In genomic region chr16:56608876-56609462, GRCh38 we compare ENCODE assay signal across 8 cellular contexts. TPM values are rescaled to one million over a fixed set of nuclear protein-coding genes. Genes with fewer than 3 reads are reported as not detected.
DNase-seq lines count a peak whose midpoint lies in the region; TF ChIP-seq lines count a peak whose summit lies in the region.

No MANE protein-coding gene starts in this region.

- H3K4me2 ChIP-seq in osteoblast (ENCODE audit: insufficient read depth, low read length) = peak overlapping the region; percentile 83

- TF ChIP-seq CTCF in osteoblast (IDR thresholded peaks at IDR 0.05; ENCODE audit: extremely low read depth, low read depth, low read length) = no peak

- H2AFZ ChIP-seq in osteoblast (ENCODE audit: low read length) = peak overlapping the region; percentile 45

- no peaks in the 10 kb centered on the region for H4K20me1 ChIP-seq in osteoblast (ENCODE audit: insufficient read depth, low read length)

- WGBS in esophagus, 2 donors = 0% methylated on average over 21 of the region's 21 CpGs

- peak overlapping the region; percentile 89 for H3K27ac ChIP-seq in SJCRH30
- peak overlapping the region; percentile 77 to 79 for H3K27ac ChIP-seq in esophagus (ENCODE audit: low read depth in 2 of 2, low read length in 1 of 2)
- H3K27ac ChIP-seq in osteoblast (ENCODE audit: low read depth, low read length) = peak overlapping the region; percentile 98

- peaks cover 34% of the 10 kb centered on the region for H3K4me1 ChIP-seq in SJCRH30
- peaks cover 0 to 28% of the 10 kb centered on the region in 2 donors for H3K4me1 ChIP-seq in esophagus (ENCODE audit: control insufficient read depth in 2 of 2, insufficient read depth in 2 of 2, low read length in 1 of 2)
- peaks cover 70% of the 10 kb centered on the region for H3K4me1 ChIP-seq in osteoblast (ENCODE audit: insufficient read depth, low read length)

- H3K9me3 ChIP-seq in SJCRH30 (replicated peaks) (no peaks in the 10 kb centered on the region), esophagus (ENCODE audit: control insufficient read depth in 2 of 2, insufficient read depth in 1 of 2, low read depth in 1 of 2, low read length in 1 of 2) (no peaks in the 10 kb centered on the region), osteoblast (ENCODE audit: low read depth, low read length) (no peaks in the 10 kb centered on the region)

- no peaks in the 10 kb centered on the region for H3K79me2 ChIP-seq in osteoblast (ENCODE audit: insufficient read depth, low read length)

- H3K36me3 ChIP-seq in SJCRH30 (no peaks in the 10 kb centered on the region), esophagus (ENCODE audit: control insufficient read depth in 2 of 2, insufficient read depth in 2 of 2, low read length in 1 of 2) (no peaks in the 10 kb centered on the region), osteoblast (ENCODE audit: insufficient read depth, low read length) (no peaks in the 10 kb centered on the region)

- DNase-seq in NCI-H2171 treated with DMSO at 0.1 percent for 48 hours (lab: John Stamatoyannopoulos, UW) (peak; percentile 64), NCI-H2171 (lab: John Stamatoyannopoulos, UW) (no peak), SJCRH30 (peak; percentile 37 to 51), osteoblast (ENCODE audit: insufficient read length, low spot score, missing footprints) (no peak), NCI-H1092 treated with DMSO at 0.1 percent for 48 hours (lab: John Stamatoyannopoulos, UW) (no peak), OCI-M2 (lab: John Stamatoyannopoulos, UW; ENCODE audit: unreplicated experiment) (no peak)
- DNase-seq in central memory CD4-positive, alpha-beta T cell = no peak

- H3K27me3 ChIP-seq in SJCRH30 = no peaks in the 10 kb centered on the region
- H3K27me3 ChIP-seq in esophagus (ENCODE audit: control insufficient read depth in 1 of 2, insufficient read depth in 2 of 2, low read length in 2 of 2) = no peaks in the 10 kb centered on the region
- no peaks in the 10 kb centered on the region for H3K27me3 ChIP-seq in osteoblast (ENCODE audit: insufficient read depth, low read length)

- H3K4me3 ChIP-seq in SJCRH30 (peak overlapping the region; percentile 67), esophagus (ENCODE audit: low read depth in 1 of 2, low read length in 2 of 2) (peak overlapping the region; percentile 51 to 56), osteoblast (ENCODE audit: insufficient read depth, low read length) (peak overlapping the region; percentile 79)

RNA-seq across cellular contexts. Expression of gene MT2A, which starts 0.6 kb away (rescaled TPM):
- 144 and 163 TPM in 2 replicates for total RNA-seq in SJCRH30 (2014; rRNA removed; shearing (Covaris generic))
- 100 to 1,000 TPM; 264 to 473 TPM for polyA plus RNA-seq in esophagus
- 33.7 and 43.9 TPM in 2 replicates for total RNA-seq in osteoblast

RNA-seq across cellular contexts. Expression of gene MT1E, which starts 16.6 kb away (rescaled TPM):
- total RNA-seq in SJCRH30 (2014; rRNA removed; shearing (Covaris generic)) = not detected in 2 replicates
- 100 to 1,000 TPM; 232 to 268 TPM for polyA plus RNA-seq in esophagus
- 105 and 119 TPM in 2 replicates for total RNA-seq in osteoblast

RNA-seq across cellular contexts. Expression of gene MT3, which starts 19.6 kb away (rescaled TPM):
- not detected in 2 replicates for total RNA-seq in SJCRH30 (2014; rRNA removed; shearing (Covaris generic))
- under 1 TPM; 0.67 to 0.96 TPM for polyA plus RNA-seq in esophagus
- total RNA-seq in osteoblast = not detected in 2 replicates

RNA-seq across cellular contexts. Expression of gene MT1M, which starts 23.5 kb away (rescaled TPM):
- not detected in 2 replicates for total RNA-seq in SJCRH30 (2014; rRNA removed; shearing (Covaris generic))
- polyA plus RNA-seq in esophagus = 1 to 10 TPM; 4.0 to 9.1 TPM
- 8.5 and 8.7 TPM in 2 replicates for total RNA-seq in osteoblast

RNA-seq across cellular contexts. Expression of gene MT1A, which starts 29.5 kb away (rescaled TPM):
- not detected in 2 replicates for total RNA-seq in SJCRH30 (2014; rRNA removed; shearing (Covaris generic))
- polyA plus RNA-seq in esophagus = 10 to 100 TPM in 1 of 2 donors, 1 to 10 TPM in 1; 9.8 to 10.3 TPM
- total RNA-seq in osteoblast = 0.59 TPM in 1 of 2 replicates, not detected in the other

Comparison
In these comparisons a context has a peak if more than half of its experiments do, and no peak if none do; other contexts are left out.
1. DNase-seq: peak in NCI-H2171 treated with DMSO at 0.1 percent for 48 hours (single experiment) and SJCRH30 (2 of 2); none in NCI-H2171 (single experiment), osteoblast (single experiment), NCI-H1092 treated with DMSO at 0.1 percent for 48 hours (single experiment), central memory CD4-positive, alpha-beta T cell (single experiment) and OCI-M2 (single experiment).
2. RNA of gene MT1E, which starts 16.6 kb away (total RNA-seq): 105 to 119 TPM in osteoblast; not detected in SJCRH30; every median in the first group is over 100 times any median in the second.
3. Peak in every context shown above with its lines, with median percentiles within 50 percentile points of each other: H3K27ac ChIP-seq and H3K4me3 ChIP-seq.